In the genomic region with DNA sequence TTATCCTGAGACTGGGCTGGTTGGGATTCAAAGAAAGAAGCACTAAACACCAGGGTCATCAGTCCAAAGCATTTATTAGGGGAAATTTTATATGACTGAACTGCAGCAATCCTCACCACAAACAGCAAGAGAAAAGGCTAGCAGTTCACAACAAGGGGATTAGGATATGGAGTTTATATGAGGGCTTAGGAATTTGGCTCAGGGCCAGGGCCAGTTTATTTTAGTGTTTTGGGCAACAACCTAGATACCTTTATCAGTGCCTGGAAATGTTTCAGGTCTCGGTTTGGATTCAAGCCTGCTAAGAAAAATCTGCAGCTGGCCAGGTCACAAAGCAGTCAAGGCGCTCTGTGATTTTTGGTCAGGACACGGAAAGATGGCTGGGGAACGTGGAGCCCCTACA, we compare ENCODE assay signal across 1 cellular context.
TF ChIP-seq lines count a peak whose summit lies in the region.

No MANE protein-coding gene starts in this region.

TF ChIP-seq in WTC11, 78 proteins besides CTCF, POLR2A, EP300 and RAD21 (continued from another document):
- TF ChIP-seq, protein P1, sequence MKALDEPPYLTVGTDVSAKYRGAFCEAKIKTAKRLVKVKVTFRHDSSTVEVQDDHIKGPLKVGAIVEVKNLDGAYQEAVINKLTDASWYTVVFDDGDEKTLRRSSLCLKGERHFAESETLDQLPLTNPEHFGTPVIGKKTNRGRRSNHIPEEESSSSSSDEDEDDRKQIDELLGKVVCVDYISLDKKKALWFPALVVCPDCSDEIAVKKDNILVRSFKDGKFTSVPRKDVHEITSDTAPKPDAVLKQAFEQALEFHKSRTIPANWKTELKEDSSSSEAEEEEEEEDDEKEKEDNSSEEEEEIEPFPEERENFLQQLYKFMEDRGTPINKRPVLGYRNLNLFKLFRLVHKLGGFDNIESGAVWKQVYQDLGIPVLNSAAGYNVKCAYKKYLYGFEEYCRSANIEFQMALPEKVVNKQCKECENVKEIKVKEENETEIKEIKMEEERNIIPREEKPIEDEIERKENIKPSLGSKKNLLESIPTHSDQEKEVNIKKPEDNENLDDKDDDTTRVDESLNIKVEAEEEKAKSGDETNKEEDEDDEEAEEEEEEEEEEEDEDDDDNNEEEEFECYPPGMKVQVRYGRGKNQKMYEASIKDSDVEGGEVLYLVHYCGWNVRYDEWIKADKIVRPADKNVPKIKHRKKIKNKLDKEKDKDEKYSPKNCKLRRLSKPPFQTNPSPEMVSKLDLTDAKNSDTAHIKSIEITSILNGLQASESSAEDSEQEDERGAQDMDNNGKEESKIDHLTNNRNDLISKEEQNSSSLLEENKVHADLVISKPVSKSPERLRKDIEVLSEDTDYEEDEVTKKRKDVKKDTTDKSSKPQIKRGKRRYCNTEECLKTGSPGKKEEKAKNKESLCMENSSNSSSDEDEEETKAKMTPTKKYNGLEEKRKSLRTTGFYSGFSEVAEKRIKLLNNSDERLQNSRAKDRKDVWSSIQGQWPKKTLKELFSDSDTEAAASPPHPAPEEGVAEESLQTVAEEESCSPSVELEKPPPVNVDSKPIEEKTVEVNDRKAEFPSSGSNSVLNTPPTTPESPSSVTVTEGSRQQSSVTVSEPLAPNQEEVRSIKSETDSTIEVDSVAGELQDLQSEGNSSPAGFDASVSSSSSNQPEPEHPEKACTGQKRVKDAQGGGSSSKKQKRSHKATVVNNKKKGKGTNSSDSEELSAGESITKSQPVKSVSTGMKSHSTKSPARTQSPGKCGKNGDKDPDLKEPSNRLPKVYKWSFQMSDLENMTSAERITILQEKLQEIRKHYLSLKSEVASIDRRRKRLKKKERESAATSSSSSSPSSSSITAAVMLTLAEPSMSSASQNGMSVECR (CRISPR knock-in tag; IDR thresholded peaks at IDR 0.05; ENCODE audit: borderline replicate concordance), result no peak
- TF ChIP-seq HMGA2 (CRISPR knock-in tag; IDR thresholded peaks at IDR 0.05) (no peak), TCF7 (CRISPR knock-in tag; IDR thresholded peaks at IDR 0.05; ENCODE audit: low read depth) (no peak), ZNF121 (CRISPR knock-in tag; IDR thresholded peaks at IDR 0.05) (no peak)
